ENCODE assay signal across 1 cellular context in genomic region chr3:48881006-48881405, GRCh38.
TF ChIP-seq lines count a peak whose summit lies in the region.

No MANE protein-coding gene starts in this region.

TF ChIP-seq in GM23338, 12 proteins besides CTCF, POLR2A, EP300 and RAD21 (continued from another document):
- TF ChIP-seq ZNF462 (CRISPR knock-in tag; IDR thresholded peaks at IDR 0.05) (no peak), REST (IDR thresholded peaks at IDR 0.05; ENCODE audit: unreplicated experiment) (no peak), NANOG (IDR thresholded peaks at IDR 0.05; ENCODE audit: borderline replicate concordance) (no peak)
